In genomic region chr7:123665896-123666295, GRCh38 we compare ENCODE assay signal across 1 cellular context.
TF ChIP-seq lines count a peak whose summit lies in the region.

No MANE protein-coding gene starts in this region.

TF ChIP-seq in GM23338, 12 proteins besides CTCF, POLR2A, EP300 and RAD21 (continued from another document):
- TF ChIP-seq ZNF462 (CRISPR knock-in tag; IDR thresholded peaks at IDR 0.05) (no peak), EZH2 (IDR thresholded peaks at IDR 0.05; ENCODE audit: low read depth, unreplicated experiment) (no peak), POLR2AphosphoS5 (IDR thresholded peaks at IDR 0.05; ENCODE audit: low read depth) (no peak)
TF ChIP-seq in GM23338: peak in this region for 0.
